ENCODE assay signal across 28 cellular contexts in genomic region chrX:9650091-9650490, GRCh38.
"Had no signal": no experiment of that assay in that cellular context is flagged by ENCODE, and none has a peak within 500 bp of the region (broad histone marks: within the 10 kb centered on the region; RNA-seq: fewer than 3 reads in every experiment).

No MANE protein-coding gene starts in this region.

- H3K36me3 ChIP-seq: breast epithelium, heart left ventricle, left lung, ovary, sigmoid colon, upper lobe of left lung had no signal

- ATAC-seq: left lung; mucosa of descending colon; stimulated activated effector memory CD8-positive, alpha-beta T cell treated with anti-CD3 and anti-CD28 coated beads, Interleukin-12 subunit alpha, Interleukin-12 subunit beta, amount 100 ng/mL, for 72 hours had no signal

- H3K4me1 Mint-ChIP-seq: central memory CD8-positive, alpha-beta T cell; stimulated activated effector memory CD8-positive, alpha-beta T cell treated with anti-CD3 and anti-CD28 coated beads, Interleukin-12 subunit alpha, Interleukin-12 subunit beta, amount 100 ng/mL, for 72 hours had no signal

- H3K4me3 ChIP-seq: breast epithelium, esophagus squamous epithelium, heart left ventricle, left lung, mucosa of descending colon, ovary, sigmoid colon, upper lobe of left lung had no signal

- H3K27ac ChIP-seq: breast epithelium, esophagus squamous epithelium, heart left ventricle, left lung, neutrophil, ovary, upper lobe of left lung had no signal

- H3K27me3 ChIP-seq: esophagus squamous epithelium, left lung, neutrophil, ovary, sigmoid colon, upper lobe of left lung had no signal

- H3K9me3 ChIP-seq: breast epithelium, esophagus squamous epithelium, left lung, mucosa of descending colon, neutrophil, ovary, sigmoid colon, upper lobe of left lung had no signal

- H3K4me3 Mint-ChIP-seq: activated CD4-positive, alpha-beta memory T cell treated with anti-CD3 and anti-CD28 coated beads for 36 hours; activated CD4-positive, alpha-beta T cell treated with anti-CD3 and anti-CD28 coated beads, Interleukin-2, amount 10 ng/mL, durations not matched to agents 24 days and 14 days; activated T-cell treated with anti-CD3 and anti-CD28 coated beads, Interleukin-2, amount 50 U/mL, for 24 hours; central memory CD8-positive, alpha-beta T cell; nephron progenitor cell; stimulated activated effector memory CD8-positive, alpha-beta T cell treated with anti-CD3 and anti-CD28 coated beads, Interleukin-12 subunit alpha, Interleukin-12 subunit beta, amount 100 ng/mL, for 72 hours; stimulated activated naive CD8-positive, alpha-beta T cell treated with anti-CD3 and anti-CD28 coated beads, Interleukin-15, Interleukin-2, amounts not matched to agents 100 ng/mL and 50 ng/mL, for 24 hours had no signal

- DNase-seq: activated CD4-positive, alpha-beta memory T cell treated with anti-CD3 and anti-CD28 coated beads for 36 hours; activated CD4-positive, alpha-beta T cell treated with anti-CD3 and anti-CD28 coated beads, Interleukin-2, amount 10 ng/mL, durations not matched to agents 24 days and 14 days; activated CD4-positive, CD25-positive, alpha-beta regulatory T cell treated with anti-CD3 and anti-CD28 coated beads, Interleukin-2, amount 50 U/mL, for 72 hours; activated CD8-positive, alpha-beta memory T cell treated with anti-CD3 and anti-CD28 coated beads, Interleukin-2, amount 50 U/mL, for 4 hours; activated gamma-delta T cell treated with Interleukin-2 at 50 U/mL for 16 hours; activated naive CD4-positive, alpha-beta T cell treated with anti-CD3 and anti-CD28 coated beads, Interleukin-2, amount 50 U/mL, for 16 hours; activated T-cell treated with anti-CD3 and anti-CD28 coated beads, Interleukin-2, amount 50 U/mL, for 24 hours; dermis blood vessel endothelial cell; effector CD4-positive, alpha-beta T cell; esophagus squamous epithelium; heart left ventricle; kidney glomerular epithelial cell; left lung; mucosa of descending colon; nephron progenitor cell; ovary; sigmoid colon; small intestine; stimulated activated CD4-positive, alpha-beta T cell treated with anti-CD3 and anti-CD28 coated beads, Interleukin-4, amount 100 ng/mL, for 24 hours; T-helper 2 cell; upper lobe of left lung had no signal

- H3K27me3 Mint-ChIP-seq: activated CD4-positive, alpha-beta memory T cell treated with anti-CD3 and anti-CD28 coated beads for 36 hours; activated CD4-positive, alpha-beta T cell treated with anti-CD3 and anti-CD28 coated beads, Interleukin-2, amount 10 ng/mL, durations not matched to agents 24 days and 14 days; central memory CD8-positive, alpha-beta T cell; progenitor cell of endocrine pancreas; stimulated activated naive CD8-positive, alpha-beta T cell treated with anti-CD3 and anti-CD28 coated beads, Interleukin-15, Interleukin-2, amounts not matched to agents 100 ng/mL and 50 ng/mL, for 24 hours had no signal

- H3K4me1 ChIP-seq: breast epithelium, left lung, upper lobe of left lung had no signal

- H3K27ac Mint-ChIP-seq: activated CD4-positive, alpha-beta memory T cell treated with anti-CD3 and anti-CD28 coated beads for 36 hours; activated CD4-positive, alpha-beta T cell treated with anti-CD3 and anti-CD28 coated beads, Interleukin-2, amount 10 ng/mL, durations not matched to agents 24 days and 14 days; activated T-cell treated with anti-CD3 and anti-CD28 coated beads, Interleukin-2, amount 50 U/mL, for 24 hours; nephron progenitor cell; progenitor cell of endocrine pancreas; stimulated activated effector memory CD8-positive, alpha-beta T cell treated with anti-CD3 and anti-CD28 coated beads, Interleukin-12 subunit alpha, Interleukin-12 subunit beta, amount 100 ng/mL, for 72 hours; stimulated activated naive CD8-positive, alpha-beta T cell treated with anti-CD3 and anti-CD28 coated beads, Interleukin-15, Interleukin-2, amounts not matched to agents 100 ng/mL and 50 ng/mL, for 24 hours had no signal

- FAIRE-seq: colon had no signal

- H3K9me3 Mint-ChIP-seq: activated CD4-positive, alpha-beta memory T cell treated with anti-CD3 and anti-CD28 coated beads for 36 hours; activated CD4-positive, alpha-beta T cell treated with anti-CD3 and anti-CD28 coated beads, Interleukin-2, amount 10 ng/mL, durations not matched to agents 24 days and 14 days; activated T-cell treated with anti-CD3 and anti-CD28 coated beads, Interleukin-2, amount 50 U/mL, for 24 hours; central memory CD8-positive, alpha-beta T cell; stimulated activated effector memory CD8-positive, alpha-beta T cell treated with anti-CD3 and anti-CD28 coated beads, Interleukin-12 subunit alpha, Interleukin-12 subunit beta, amount 100 ng/mL, for 72 hours; stimulated activated naive CD8-positive, alpha-beta T cell treated with anti-CD3 and anti-CD28 coated beads, Interleukin-15, Interleukin-2, amounts not matched to agents 100 ng/mL and 50 ng/mL, for 24 hours had no signal
